Comparison of ENCODE assay signal across 25 cellular contexts in the genomic region with DNA sequence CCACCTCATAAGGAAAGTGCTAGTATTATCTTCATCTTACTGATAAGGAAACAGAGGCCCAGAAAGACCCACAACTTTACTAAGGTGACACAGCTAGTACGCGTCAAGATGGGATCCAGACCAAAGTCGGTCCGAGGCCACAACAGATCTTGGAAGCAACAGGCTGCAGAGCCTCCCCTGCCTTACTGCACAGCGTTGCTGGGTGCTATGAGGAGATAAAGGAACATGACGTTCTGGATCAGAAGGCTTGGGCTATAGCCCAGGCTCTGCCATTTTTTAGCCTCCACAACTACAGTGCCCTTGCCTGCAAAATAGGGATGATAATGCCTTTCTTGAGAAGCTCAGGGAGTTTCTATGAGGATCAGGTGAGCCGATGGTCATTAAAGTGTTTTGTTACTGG.
"Had no signal": no experiment of that assay in that cellular context is flagged by ENCODE, and none has a peak within 500 bp of the region (broad histone marks: within the 10 kb centered on the region; RNA-seq: fewer than 3 reads in every experiment).

No MANE protein-coding gene starts in this region.

- H3K4me1 ChIP-seq: stomach, suprapubic skin, thyroid gland, tibial nerve, transverse colon, upper lobe of left lung, upper lobe of right lung, uterus, vagina had no signal

- H3K4me3 ChIP-seq: stomach, suprapubic skin, thoracic aorta, thyroid gland, tibial artery, tibial nerve, transverse colon, upper lobe of left lung, upper lobe of right lung, uterus, vagina had no signal

- DNase-seq: stimulated activated CD4-positive, alpha-beta T cell treated with anti-CD3 and anti-CD28 coated beads, Interleukin-2, amount 100 ng/mL, for 48 hours; stimulated activated CD4-positive, alpha-beta T cell treated with anti-CD3 and anti-CD28 coated beads, Interleukin-4, amount 100 ng/mL, for 1 hour; stimulated activated CD4-positive, alpha-beta T cell treated with anti-CD3 and anti-CD28 coated beads, Interleukin-4, amount 100 ng/mL, for 24 hours; stimulated activated CD4-positive, alpha-beta T cell treated with anti-CD3 and anti-CD28 coated beads, Interleukin-4, amount 100 ng/mL, for 4 hours; stimulated activated CD8-positive, alpha-beta memory T cell treated with anti-CD3 and anti-CD28 coated beads, Interleukin-4, amount 100 ng/mL, for 48 hours; stimulated activated naive B cell treated with anti-CD40 and anti-IgM and Interleukin-4, amounts not matched to agents 10 μg/mL and 1 μg/mL and 100 μg/mL, for 72 hours; stimulated activated naive CD4-positive, alpha-beta T cell; stimulated activated naive CD4-positive, alpha-beta T cell treated with Interleukin-2 at 50 U/mL for 16 hours; stimulated activated naive CD8-positive, alpha-beta T cell treated with anti-CD3 and anti-CD28 coated beads, Interleukin-15, amount 100 ng/mL, for 72 hours; stimulated activated naive CD8-positive, alpha-beta T cell treated with anti-CD3 and anti-CD28 coated beads, Interleukin-15, Interleukin-2, amounts not matched to agents 100 U/mL and 50 U/mL, for 24 hours; stomach; substantia nigra; thyroid gland; tibial artery; transverse colon; trophoblast cell; upper lobe of left lung; upper lobe of right lung; uterus had no signal

- ATAC-seq: stimulated activated effector memory CD8-positive, alpha-beta T cell treated with anti-CD3 and anti-CD28 coated beads, Interleukin-12 subunit alpha, Interleukin-12 subunit beta, amount 100 ng/mL, for 72 hours; stimulated activated memory B cell treated with anti-CD40 and anti-IgM and Interleukin-4, amounts not matched to agents 10 μg/mL and 1 μg/mL and 100 μg/mL, for 72 hours; stimulated activated naive B cell treated with anti-CD40 and anti-IgM and Interleukin-4, amounts not matched to agents 10 μg/mL and 1 μg/mL and 100 μg/mL, for 72 hours; stimulated activated naive CD8-positive, alpha-beta T cell treated with anti-CD3 and anti-CD28 coated beads, Interleukin-15, amount 100 ng/mL, for 72 hours; stimulated activated naive CD8-positive, alpha-beta T cell treated with anti-CD3 and anti-CD28 coated beads, Interleukin-15, Interleukin-2, amounts not matched to agents 100 U/mL and 50 U/mL, for 24 hours; upper lobe of right lung had no signal

- H3K27me3 ChIP-seq: stomach, suprapubic skin, thyroid gland, tibial artery, tibial nerve, transverse colon, upper lobe of left lung, upper lobe of right lung, uterus, vagina had no signal

- H3K36me3 ChIP-seq: stomach, suprapubic skin, thoracic aorta, thyroid gland, tibial artery, tibial nerve, transverse colon, upper lobe of left lung, upper lobe of right lung, uterus, vagina had no signal

- H3K27ac ChIP-seq: stomach, suprapubic skin, thoracic aorta, thyroid gland, tibial artery, tibial nerve, transverse colon, upper lobe of left lung, upper lobe of right lung, uterus, vagina had no signal

- H3K9me3 ChIP-seq: stomach, suprapubic skin, thoracic aorta, thyroid gland, tibial artery, tibial nerve, transverse colon, upper lobe of left lung, upper lobe of right lung, uterus, vagina had no signal
